Comparison of ENCODE assay signal across 17 cellular contexts in genomic region chr4:38924266-38924827, GRCh38. TPM values are rescaled to one million over a fixed set of nuclear protein-coding genes. Genes with fewer than 3 reads are reported as not detected.
"Had no signal": no experiment of that assay in that cellular context is flagged by ENCODE, and none has a peak within 500 bp of the region (broad histone marks: within the 10 kb centered on the region; RNA-seq: fewer than 3 reads in every experiment).

No MANE protein-coding gene starts in this region.

- DNase-seq: activated CD4-positive, CD25-positive, alpha-beta regulatory T cell treated with anti-CD3 and anti-CD28 coated beads, Interleukin-2, amount 50 U/mL, for 72 hours; activated naive CD4-positive, alpha-beta T cell; activated naive CD8-positive, alpha-beta T cell treated with anti-CD3 and anti-CD28 coated beads, Interleukin-2, amount 10 ng/mL, durations not matched to agents 7 days and 5 days; anterior cingulate cortex; esophagus squamous epithelium; glutamatergic neuron; mesendoderm; right lobe of liver; spleen; T-helper 1 cell; T1000 had no signal

- ATAC-seq: SK-N-SH treated with all-trans-retinoic acid at 6 μM for 48 hours had no signal

- H3K27ac Mint-ChIP-seq: activated naive CD8-positive, alpha-beta T cell treated with anti-CD3 and anti-CD28 coated beads, Interleukin-2, amount 10 ng/mL, durations not matched to agents 7 days and 5 days; stimulated activated naive CD8-positive, alpha-beta T cell treated with anti-CD3 and anti-CD28 coated beads, Interleukin-15, Interleukin-2, amounts not matched to agents 100 ng/mL and 50 ng/mL, for 24 hours had no signal

- H3K4me1 ChIP-seq: parathyroid adenoma, right lobe of liver had no signal

- H3K27me3 ChIP-seq: esophagus squamous epithelium, right lobe of liver, spleen had no signal

- H3K9ac ChIP-seq: parathyroid adenoma had no signal

- H3K4me3 ChIP-seq: esophagus squamous epithelium, right lobe of liver, spleen, thoracic aorta had no signal

- H3K27ac ChIP-seq: parathyroid adenoma, right lobe of liver, spleen, thoracic aorta had no signal

- H2AFZ ChIP-seq: parathyroid adenoma had no signal

- H3K4me3 Mint-ChIP-seq: activated naive CD8-positive, alpha-beta T cell treated with anti-CD3 and anti-CD28 coated beads, Interleukin-2, amount 10 ng/mL, durations not matched to agents 7 days and 5 days; neural crest cell; stimulated activated naive CD8-positive, alpha-beta T cell treated with anti-CD3 and anti-CD28 coated beads, Interleukin-15, Interleukin-2, amounts not matched to agents 100 ng/mL and 50 ng/mL, for 24 hours had no signal

- H3K9me3 ChIP-seq: esophagus squamous epithelium, right lobe of liver, spleen, thoracic aorta had no signal

- H3K9me3 Mint-ChIP-seq: activated naive CD8-positive, alpha-beta T cell treated with anti-CD3 and anti-CD28 coated beads, Interleukin-2, amount 10 ng/mL, durations not matched to agents 7 days and 5 days; neural crest cell; stimulated activated naive CD8-positive, alpha-beta T cell treated with anti-CD3 and anti-CD28 coated beads, Interleukin-15, Interleukin-2, amounts not matched to agents 100 ng/mL and 50 ng/mL, for 24 hours had no signal

- H3K36me3 Mint-ChIP-seq: activated naive CD8-positive, alpha-beta T cell treated with anti-CD3 and anti-CD28 coated beads, Interleukin-2, amount 10 ng/mL, durations not matched to agents 7 days and 5 days had no signal

RNA-seq across cellular contexts. Expression of gene FAM114A1, which starts 56.7 kb away (rescaled TPM):
- total RNA-seq: activated CD8-positive, alpha-beta memory T cell treated with anti-CD3 and anti-CD28 coated beads for 36 hours had no signal
